ENCODE assay signal across 24 cellular contexts in the genomic region with DNA sequence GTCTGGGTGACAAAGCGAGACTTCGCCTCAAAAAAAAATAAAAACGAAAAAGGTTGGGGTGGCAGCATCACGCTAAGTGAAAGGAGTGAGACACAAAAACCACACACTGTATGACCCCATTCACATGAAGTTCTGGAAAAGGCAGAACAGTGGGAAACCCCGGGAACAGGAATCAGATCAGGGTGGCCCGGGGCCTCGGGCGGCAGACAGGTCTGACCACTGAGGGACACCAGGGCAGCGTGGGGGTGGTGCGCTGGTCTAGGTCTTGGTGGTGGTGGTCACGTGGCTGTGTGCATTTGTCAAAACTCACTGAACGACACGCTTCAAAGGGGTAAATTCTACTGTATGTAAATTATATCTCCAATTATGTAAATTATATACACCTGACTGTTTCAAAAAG.
"Had no signal": no experiment of that assay in that cellular context is flagged by ENCODE, and none has a peak within 500 bp of the region (broad histone marks: within the 10 kb centered on the region; RNA-seq: fewer than 3 reads in every experiment).

No MANE protein-coding gene starts in this region.

- H3K27me3 ChIP-seq: ovary, right atrium auricular region, uterus had no signal

- H3K36me3 Mint-ChIP-seq: mesothelial cell of epicardium; naive B cell; natural killer cell; neural progenitor cell; stimulated activated effector memory CD8-positive, alpha-beta T cell treated with anti-CD3 and anti-CD28 coated beads, Interleukin-12 subunit alpha, Interleukin-12 subunit beta, amount 100 ng/mL, for 72 hours had no signal

- H3K9me3 ChIP-seq: left ventricle myocardium inferior, neutrophil, ovary, right atrium auricular region, suprapubic skin, thoracic aorta, tibial artery, uterus had no signal

- H3K9me3 Mint-ChIP-seq: natural killer cell; nephron progenitor cell; neural progenitor cell; stimulated activated effector memory CD8-positive, alpha-beta T cell treated with anti-CD3 and anti-CD28 coated beads, Interleukin-12 subunit alpha, Interleukin-12 subunit beta, amount 100 ng/mL, for 72 hours; stimulated activated naive CD8-positive, alpha-beta T cell treated with anti-CD3 and anti-CD28 coated beads, Interleukin-15, Interleukin-2, amounts not matched to agents 100 ng/mL and 50 ng/mL, for 24 hours had no signal

- H3K27ac Mint-ChIP-seq: mesothelial cell of epicardium; naive B cell; natural killer cell; nephron progenitor cell; progenitor cell of endocrine pancreas; stimulated activated effector memory CD8-positive, alpha-beta T cell treated with anti-CD3 and anti-CD28 coated beads, Interleukin-12 subunit alpha, Interleukin-12 subunit beta, amount 100 ng/mL, for 72 hours; stimulated activated naive CD8-positive, alpha-beta T cell treated with anti-CD3 and anti-CD28 coated beads, Interleukin-15, Interleukin-2, amounts not matched to agents 100 ng/mL and 50 ng/mL, for 24 hours had no signal

- H3K36me3 ChIP-seq: left ventricle myocardium inferior, neural progenitor cell, neutrophil, ovary, right atrium auricular region, suprapubic skin, thoracic aorta, tibial artery, uterus had no signal

- H3K4me3 ChIP-seq: left ventricle myocardium inferior, lung, neural progenitor cell, ovary, right atrium auricular region, skin epidermis, suprapubic skin, thoracic aorta, tibial artery, uterus had no signal

- H3K4me3 Mint-ChIP-seq: mesothelial cell of epicardium; naive B cell; natural killer cell; nephron progenitor cell; neural progenitor cell; stimulated activated effector memory CD8-positive, alpha-beta T cell treated with anti-CD3 and anti-CD28 coated beads, Interleukin-12 subunit alpha, Interleukin-12 subunit beta, amount 100 ng/mL, for 72 hours; stimulated activated naive CD8-positive, alpha-beta T cell treated with anti-CD3 and anti-CD28 coated beads, Interleukin-15, Interleukin-2, amounts not matched to agents 100 ng/mL and 50 ng/mL, for 24 hours had no signal

- H3K27ac ChIP-seq: left ventricle myocardium inferior, neural progenitor cell, neutrophil, ovary, right atrium auricular region, skin epidermis, suprapubic skin, thoracic aorta, tibial artery, uterus had no signal

- ATAC-seq: natural killer cell; sciatic nerve; stimulated activated effector memory CD8-positive, alpha-beta T cell treated with anti-CD3 and anti-CD28 coated beads, Interleukin-12 subunit alpha, Interleukin-12 subunit beta, amount 100 ng/mL, for 72 hours had no signal

- DNase-seq: hippocampal formation; left ventricle myocardium inferior; naive B cell; natural killer cell; nephron progenitor cell; occipital lobe; ovary; stimulated activated CD4-positive, alpha-beta T cell treated with anti-CD3 and anti-CD28 coated beads, Interleukin-4, amount 100 ng/mL, for 24 hours; stimulated activated naive CD4-positive, alpha-beta T cell; tibial artery; trophoblast cell; uterus had no signal

- H3K4me1 Mint-ChIP-seq: mesothelial cell of epicardium, natural killer cell had no signal

- H3K4me1 ChIP-seq: left ventricle myocardium inferior, right atrium auricular region, suprapubic skin, tibial artery, uterus had no signal
